In the genomic region with DNA sequence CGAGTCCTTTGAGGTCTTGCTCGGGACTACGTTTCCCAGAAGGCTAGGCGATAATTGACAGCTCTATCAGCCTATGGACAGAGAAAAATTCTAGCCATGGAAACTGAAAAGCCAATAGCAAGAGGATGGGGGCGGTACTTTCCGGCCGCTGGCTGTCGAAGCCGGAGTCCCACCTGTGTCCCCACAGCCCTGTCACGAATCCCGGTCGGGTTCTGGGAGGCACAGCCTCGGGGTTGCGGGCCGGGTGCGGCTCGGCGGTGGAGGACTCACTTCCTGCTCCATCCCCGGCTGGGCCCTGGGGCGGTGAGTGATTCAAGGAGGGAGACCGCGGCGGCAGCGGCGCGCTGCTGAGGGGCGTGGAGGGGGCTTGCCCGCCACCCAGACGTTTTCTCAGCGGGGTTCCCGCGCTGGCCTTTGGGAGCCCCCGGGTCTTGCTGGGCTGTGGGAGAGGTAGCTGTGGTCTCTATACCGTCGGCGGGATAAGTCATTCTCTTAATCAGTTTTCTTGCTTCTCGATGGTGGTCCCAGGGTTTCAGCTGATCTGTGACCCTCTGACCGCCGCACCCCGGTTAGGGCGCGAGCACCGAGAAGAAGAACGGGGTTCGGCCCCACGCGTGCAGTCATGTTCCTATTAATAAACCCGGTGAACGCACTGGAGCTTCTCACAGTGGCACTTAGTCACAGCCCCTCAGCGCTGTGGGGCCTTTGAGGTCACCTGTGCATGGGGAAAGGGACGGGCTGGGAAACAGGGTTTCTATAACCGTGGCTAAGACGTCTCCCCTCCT, we compare ENCODE assay signal across 1 cellular context.
TF ChIP-seq lines count a peak whose summit lies in the region.

A gene (plus strand): TSS at position 176 of the 785 bp plus-strand sequence. CDS start 2,377 bp downstream, outside the sequence.

TF ChIP-seq in HEK293, 187 proteins besides CTCF, POLR2A, EP300 and RAD21 (continued from another document):
- TF ChIP-seq, protein P1, sequence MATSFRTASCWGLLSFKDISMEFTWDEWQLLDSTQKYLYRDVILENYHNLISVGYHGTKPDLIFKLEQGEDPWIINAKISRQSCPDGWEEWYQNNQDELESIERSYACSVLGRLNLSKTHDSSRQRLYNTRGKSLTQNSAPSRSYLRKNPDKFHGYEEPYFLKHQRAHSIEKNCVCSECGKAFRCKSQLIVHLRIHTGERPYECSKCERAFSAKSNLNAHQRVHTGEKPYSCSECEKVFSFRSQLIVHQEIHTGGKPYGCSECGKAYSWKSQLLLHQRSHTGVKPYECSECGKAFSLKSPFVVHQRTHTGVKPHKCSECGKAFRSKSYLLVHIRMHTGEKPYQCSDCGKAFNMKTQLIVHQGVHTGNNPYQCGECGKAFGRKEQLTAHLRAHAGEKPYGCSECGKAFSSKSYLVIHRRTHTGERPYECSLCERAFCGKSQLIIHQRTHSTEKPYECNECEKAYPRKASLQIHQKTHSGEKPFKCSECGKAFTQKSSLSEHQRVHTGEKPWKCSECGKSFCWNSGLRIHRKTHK (tag by site-specific recombination; IDR thresholded peaks at IDR 0.05), result no peak
- TF ChIP-seq KLF8 (tag by site-specific recombination; IDR thresholded peaks at IDR 0.05), result peak; percentile 81
- peak; percentile 83 for TF ChIP-seq ZIC2 (tag by site-specific recombination; IDR thresholded peaks at IDR 0.05)
- TF ChIP-seq, protein P2, sequence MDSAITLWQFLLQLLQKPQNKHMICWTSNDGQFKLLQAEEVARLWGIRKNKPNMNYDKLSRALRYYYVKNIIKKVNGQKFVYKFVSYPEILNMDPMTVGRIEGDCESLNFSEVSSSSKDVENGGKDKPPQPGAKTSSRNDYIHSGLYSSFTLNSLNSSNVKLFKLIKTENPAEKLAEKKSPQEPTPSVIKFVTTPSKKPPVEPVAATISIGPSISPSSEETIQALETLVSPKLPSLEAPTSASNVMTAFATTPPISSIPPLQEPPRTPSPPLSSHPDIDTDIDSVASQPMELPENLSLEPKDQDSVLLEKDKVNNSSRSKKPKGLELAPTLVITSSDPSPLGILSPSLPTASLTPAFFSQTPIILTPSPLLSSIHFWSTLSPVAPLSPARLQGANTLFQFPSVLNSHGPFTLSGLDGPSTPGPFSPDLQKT (IDR thresholded peaks at IDR 0.05; ENCODE audit: borderline replicate concordance, low read depth, low read length), result no peak
- TF ChIP-seq ZNF335 (tag by site-specific recombination; conservative IDR thresholded peaks at IDR 0.05), result peak; percentile 81
- TF ChIP-seq ZNF561 (tag by site-specific recombination; IDR thresholded peaks at IDR 0.05; ENCODE audit: borderline replicate concordance), result 0 out of 2 replicates have a peak, but pooled peaks have one; percentile 65
- no peak for TF ChIP-seq ZNF623 (tag by site-specific recombination; IDR thresholded peaks at IDR 0.05)
- TF ChIP-seq, protein P3, sequence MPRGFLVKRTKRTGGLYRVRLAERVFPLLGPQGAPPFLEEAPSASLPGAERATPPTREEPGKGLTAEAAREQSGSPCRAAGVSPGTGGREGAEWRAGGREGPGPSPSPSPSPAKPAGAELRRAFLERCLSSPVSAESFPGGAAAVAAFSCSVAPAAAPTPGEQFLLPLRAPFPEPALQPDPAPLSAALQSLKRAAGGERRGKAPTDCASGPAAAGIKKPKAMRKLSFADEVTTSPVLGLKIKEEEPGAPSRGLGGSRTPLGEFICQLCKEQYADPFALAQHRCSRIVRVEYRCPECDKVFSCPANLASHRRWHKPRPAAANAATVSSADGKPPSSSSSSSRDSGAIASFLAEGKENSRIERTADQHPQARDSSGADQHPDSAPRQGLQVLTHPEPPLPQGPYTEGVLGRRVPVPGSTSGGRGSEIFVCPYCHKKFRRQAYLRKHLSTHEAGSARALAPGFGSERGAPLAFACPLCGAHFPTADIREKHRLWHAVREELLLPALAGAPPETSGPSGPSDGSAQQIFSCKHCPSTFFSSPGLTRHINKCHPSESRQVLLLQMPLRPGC (tag by site-specific recombination; IDR thresholded peaks at IDR 0.05), result no peak
- no peak; the same call in 1 of the 2 replicates for TF ChIP-seq ZNF324 (tag by site-specific recombination; IDR thresholded peaks at IDR 0.05)
- no peak for TF ChIP-seq ZSCAN23 (tag by site-specific recombination; IDR thresholded peaks at IDR 0.05)
- no peak for TF ChIP-seq ZNF133 (tag by site-specific recombination; IDR thresholded peaks at IDR 0.05)
- peak; percentile 84; the same call in 1 of the 2 replicates for TF ChIP-seq ZNF423 (tag by site-specific recombination; IDR thresholded peaks at IDR 0.05)
- no peak for TF ChIP-seq ZNF239 (tag by site-specific recombination; IDR thresholded peaks at IDR 0.05)
- TF ChIP-seq, protein P4, sequence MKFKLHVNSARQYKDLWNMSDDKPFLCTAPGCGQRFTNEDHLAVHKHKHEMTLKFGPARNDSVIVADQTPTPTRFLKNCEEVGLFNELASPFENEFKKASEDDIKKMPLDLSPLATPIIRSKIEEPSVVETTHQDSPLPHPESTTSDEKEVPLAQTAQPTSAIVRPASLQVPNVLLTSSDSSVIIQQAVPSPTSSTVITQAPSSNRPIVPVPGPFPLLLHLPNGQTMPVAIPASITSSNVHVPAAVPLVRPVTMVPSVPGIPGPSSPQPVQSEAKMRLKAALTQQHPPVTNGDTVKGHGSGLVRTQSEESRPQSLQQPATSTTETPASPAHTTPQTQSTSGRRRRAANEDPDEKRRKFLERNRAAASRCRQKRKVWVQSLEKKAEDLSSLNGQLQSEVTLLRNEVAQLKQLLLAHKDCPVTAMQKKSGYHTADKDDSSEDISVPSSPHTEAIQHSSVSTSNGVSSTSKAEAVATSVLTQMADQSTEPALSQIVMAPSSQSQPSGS (tag by site-specific recombination; IDR thresholded peaks at IDR 0.05; ENCODE audit: low read depth), result no peak
- TF ChIP-seq ZBTB20 (tag by site-specific recombination; IDR thresholded peaks at IDR 0.05), result peak; percentile 93
- TF ChIP-seq ZBTB1 (tag by site-specific recombination; IDR thresholded peaks at IDR 0.05), result no peak
- no peak for TF ChIP-seq ZNF560 (tag by site-specific recombination; IDR thresholded peaks at IDR 0.05; ENCODE audit: borderline replicate concordance)
- TF ChIP-seq, protein P5, sequence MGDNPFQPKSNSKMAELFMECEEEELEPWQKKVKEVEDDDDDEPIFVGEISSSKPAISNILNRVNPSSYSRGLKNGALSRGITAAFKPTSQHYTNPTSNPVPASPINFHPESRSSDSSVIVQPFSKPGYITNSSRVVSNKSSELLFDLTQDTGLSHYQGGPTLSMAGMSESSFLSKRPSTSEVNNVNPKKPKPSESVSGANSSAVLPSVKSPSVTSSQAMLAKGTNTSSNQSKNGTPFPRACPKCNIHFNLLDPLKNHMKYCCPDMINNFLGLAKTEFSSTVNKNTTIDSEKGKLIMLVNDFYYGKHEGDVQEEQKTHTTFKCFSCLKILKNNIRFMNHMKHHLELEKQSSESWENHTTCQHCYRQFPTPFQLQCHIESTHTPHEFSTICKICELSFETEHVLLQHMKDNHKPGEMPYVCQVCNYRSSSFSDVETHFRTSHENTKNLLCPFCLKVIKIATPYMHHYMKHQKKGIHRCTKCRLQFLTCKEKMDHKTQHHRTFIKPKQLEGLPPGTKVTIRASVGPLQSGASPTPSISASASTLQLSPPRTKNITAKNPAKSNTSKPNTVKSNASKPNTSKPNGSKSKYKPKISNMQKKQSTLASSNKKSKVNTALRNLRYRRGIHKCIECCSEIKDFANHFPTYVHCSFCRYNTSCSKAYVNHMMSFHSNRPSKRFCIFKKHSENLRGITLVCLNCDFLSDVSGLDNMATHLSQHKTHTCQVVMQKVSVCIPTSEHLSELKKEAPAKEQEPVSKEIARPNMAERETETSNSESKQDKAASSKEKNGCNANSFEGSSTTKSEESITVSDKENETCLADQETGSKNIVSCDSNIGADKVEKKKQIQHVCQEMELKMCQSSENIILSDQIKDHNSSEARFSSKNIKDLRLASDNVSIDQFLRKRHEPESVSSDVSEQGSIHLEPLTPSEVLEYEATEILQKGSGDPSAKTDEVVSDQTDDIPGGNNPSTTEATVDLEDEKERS (tag by site-specific recombination; IDR thresholded peaks at IDR 0.05), result no peak
- TF ChIP-seq ZNF510 (tag by site-specific recombination; IDR thresholded peaks at IDR 0.05; ENCODE audit: insufficient replicate concordance), result no peak
- no peak for TF ChIP-seq ZNF521 (tag by site-specific recombination; IDR thresholded peaks at IDR 0.05)
- TF ChIP-seq ZFP69B (tag by site-specific recombination; IDR thresholded peaks at IDR 0.05), result 0 out of 2 replicates have a peak, but pooled peaks have one; percentile 21
- no peak for TF ChIP-seq ZNF221 (tag by site-specific recombination; IDR thresholded peaks at IDR 0.05; ENCODE audit: borderline replicate concordance)
- peak; percentile 19; the same call in 1 of the 2 replicates for TF ChIP-seq ZNF2 (tag by site-specific recombination; IDR thresholded peaks at IDR 0.05)
- TF ChIP-seq GLIS1 (tag by site-specific recombination; IDR thresholded peaks at IDR 0.05), result peak; percentile 63
- TF ChIP-seq ZNF37A (tag by site-specific recombination; IDR thresholded peaks at IDR 0.05), result no peak
- TF ChIP-seq, protein P6, sequence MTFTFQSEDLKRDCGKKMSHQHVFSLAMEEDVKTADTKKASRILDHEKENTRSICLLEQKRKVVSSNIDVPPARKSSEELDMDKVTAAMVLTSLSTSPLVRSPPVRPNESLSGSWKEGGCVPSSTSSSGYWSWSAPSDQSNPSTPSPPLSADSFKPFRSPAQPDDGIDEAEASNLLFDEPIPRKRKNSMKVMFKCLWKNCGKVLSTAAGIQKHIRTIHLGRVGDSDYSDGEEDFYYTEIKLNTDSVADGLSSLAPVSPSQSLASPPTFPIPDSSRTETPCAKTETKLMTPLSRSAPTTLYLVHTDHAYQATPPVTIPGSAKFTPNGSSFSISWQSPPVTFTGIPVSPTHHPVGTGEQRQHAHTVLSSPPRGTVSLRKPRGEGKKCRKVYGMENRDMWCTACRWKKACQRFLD (tag by site-specific recombination; IDR thresholded peaks at IDR 0.05), result no peak
- no peak for TF ChIP-seq ZNF184 (tag by site-specific recombination; IDR thresholded peaks at IDR 0.05)
